27 cellular contexts compared by ENCODE assay signal in the genomic region with DNA sequence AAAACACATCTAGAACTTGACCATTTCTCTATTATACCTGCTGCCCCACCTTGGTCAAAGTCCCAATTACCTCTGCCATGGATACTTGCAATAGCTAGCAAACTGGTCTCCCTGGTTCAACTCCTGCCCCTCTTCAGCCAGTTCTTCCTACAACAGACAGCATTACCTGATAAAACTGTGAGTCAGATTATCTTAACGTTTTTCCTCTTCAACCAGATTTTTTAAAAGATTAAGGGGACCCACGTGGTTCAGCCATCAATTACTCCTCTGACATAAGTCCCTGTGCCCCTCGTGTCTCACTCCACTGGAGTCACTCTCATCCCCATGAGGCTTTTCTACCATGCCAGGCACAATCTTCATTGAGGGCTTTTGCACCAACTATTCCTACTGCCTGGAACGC. TPM values are rescaled to one million over a fixed set of nuclear protein-coding genes. Genes with fewer than 3 reads are reported as not detected.
"Had no signal": no experiment of that assay in that cellular context is flagged by ENCODE, and none has a peak within 500 bp of the region (broad histone marks: within the 10 kb centered on the region; RNA-seq: fewer than 3 reads in every experiment).

No MANE protein-coding gene starts in this region.

- H3K9me3 Mint-ChIP-seq: activated T-cell treated with anti-CD3 and anti-CD28 coated beads, Interleukin-2, amount 50 U/mL, for 72 hours had no signal

- ATAC-seq: activated T-cell treated with anti-CD3 and anti-CD28 coated beads, Interleukin-2, amount 50 U/mL, for 72 hours; Panc1 had no signal

- H3K27ac ChIP-seq: breast epithelium, colonic mucosa, RWPE1, SJSA1, WERI-Rb-1 had no signal

- H3K4me3 Mint-ChIP-seq: activated naive CD4-positive, alpha-beta T cell treated with anti-CD3 and anti-CD28 coated beads, Interleukin-2, amount 50 U/mL, for 24 hours; activated T-cell treated with anti-CD3 and anti-CD28 coated beads, Interleukin-2, amount 50 U/mL, for 72 hours; T-helper 1 cell treated with Interleukin-12 subunit alpha and Interleukin-12 subunit beta and Interleukin-4 antibody, amounts not matched to agents 30 μg/mL and 1 μg/mL, for 36 hours had no signal

- H3K9me3 ChIP-seq: breast epithelium, colonic mucosa, SJSA1 had no signal

- H3K27ac Mint-ChIP-seq: activated naive CD4-positive, alpha-beta T cell treated with anti-CD3 and anti-CD28 coated beads, Interleukin-2, amount 50 U/mL, for 24 hours; activated T-cell treated with anti-CD3 and anti-CD28 coated beads, Interleukin-2, amount 50 U/mL, for 72 hours; activated T-helper 2 cell treated with anti-CD3 and anti-CD28 coated beads, Interferon-gamma antibody, Interleukin-2, Interleukin-4, amounts not matched to agents 10 μg/mL and 5 μg/mL and 100 μg/mL, durations not matched to agents 14 hours and 24 hours and 36 hours; T-helper 1 cell treated with Interleukin-12 subunit alpha and Interleukin-12 subunit beta and Interleukin-4 antibody, amounts not matched to agents 30 μg/mL and 1 μg/mL, for 36 hours had no signal

- H3K36me3 Mint-ChIP-seq: activated naive CD4-positive, alpha-beta T cell treated with anti-CD3 and anti-CD28 coated beads, Interleukin-2, amount 50 U/mL, for 24 hours had no signal

- DNase-seq: activated CD4-positive, alpha-beta T cell treated with anti-CD3 and anti-CD28 coated beads, Interleukin-2, amount 50 U/mL, for 48 hours; activated CD8-positive, alpha-beta memory T cell treated with anti-CD3 and anti-CD28 coated beads for 24 hours; activated gamma-delta T cell treated with Interleukin-2 at 50 U/mL for 16 hours; activated T-cell treated with anti-CD3 and anti-CD28 coated beads, Interleukin-2, amount 50 U/mL, for 72 hours; aorta; caudate nucleus; colonic mucosa; NCI-H1092 treated with DMSO at 0.1 percent for 48 hours; NCI-H1417 treated with DMSO at 0.1 percent for 48 hours; NCI-H1694; NCI-H2029; NCI-H2107; NCI-H345; NCI-H510A; NCI-H526 treated with DMSO at 0.1 percent for 48 hours; NK-92 treated with Interleukin-12 subunit alpha and Interleukin-12 subunit beta, amount 100 ng/mL, for 24 hours; OCI-M1; Right ventricle myocardium superior; WERI-Rb-1 had no signal

- H3K4me1 ChIP-seq: breast epithelium, colonic mucosa, SJSA1 had no signal

- H3K4me3 ChIP-seq: breast epithelium, colonic mucosa, SJSA1 had no signal

- H3K36me3 ChIP-seq: breast epithelium, colonic mucosa, SJSA1, WERI-Rb-1 had no signal

- H3K27me3 ChIP-seq: breast epithelium, colonic mucosa had no signal

- H3K27me3 Mint-ChIP-seq: activated naive CD4-positive, alpha-beta T cell treated with anti-CD3 and anti-CD28 coated beads, Interleukin-2, amount 50 U/mL, for 24 hours had no signal

RNA-seq across cellular contexts. Expression of gene ARHGAP15, which starts 5.3 kb away (rescaled TPM):
- total RNA-seq: MCF 10A, SJSA1 had no signal
